In genomic region chrX:3679669-3680068, GRCh38 we compare ENCODE assay signal across 28 cellular contexts.
"Had no signal": no experiment of that assay in that cellular context is flagged by ENCODE, and none has a peak within 500 bp of the region (broad histone marks: within the 10 kb centered on the region; RNA-seq: fewer than 3 reads in every experiment).

No MANE protein-coding gene starts in this region.

- H3K9me3 Mint-ChIP-seq: activated CD4-positive, alpha-beta T cell treated with anti-CD3 and anti-CD28 coated beads, Interleukin-2, amount 10 ng/mL, durations not matched to agents 24 days and 14 days; activated CD8-positive, alpha-beta T cell treated with anti-CD3 and anti-CD28 coated beads for 36 hours; activated naive CD4-positive, alpha-beta T cell treated with anti-CD3 and anti-CD28 coated beads, Interleukin-2, amount 50 U/mL, for 24 hours; activated naive CD8-positive, alpha-beta T cell treated with anti-CD3 and anti-CD28 coated beads, Interleukin-2, amount 10 ng/mL, durations not matched to agents 7 days and 5 days; T-helper 2 cell treated with Interferon-gamma antibody and Interleukin-4, amounts not matched to agents 5 μg/mL and 100 μg/mL, for 36 hours had no signal

- H3K4me3 ChIP-seq: ascending aorta, body of pancreas, breast epithelium, Peyer's patch had no signal

- H3K36me3 ChIP-seq: ascending aorta, breast epithelium, Peyer's patch had no signal

- H3K27me3 ChIP-seq: ascending aorta, body of pancreas, breast epithelium, Peyer's patch had no signal

- H3K27ac ChIP-seq: ascending aorta, body of pancreas, breast epithelium, Peyer's patch had no signal

- H3K9me3 ChIP-seq: ascending aorta, body of pancreas, breast epithelium, Peyer's patch had no signal

- ATAC-seq: activated CD8-positive, alpha-beta T cell treated with anti-CD3 and anti-CD28 coated beads for 36 hours; body of pancreas; SK-N-SH treated with all-trans-retinoic acid at 6 μM for 48 hours had no signal

- H3K27me3 Mint-ChIP-seq: activated CD4-positive, alpha-beta T cell treated with anti-CD3 and anti-CD28 coated beads, Interleukin-2, amount 10 ng/mL, durations not matched to agents 24 days and 14 days; activated CD8-positive, alpha-beta T cell treated with anti-CD3 and anti-CD28 coated beads for 36 hours; activated naive CD4-positive, alpha-beta T cell treated with anti-CD3 and anti-CD28 coated beads, Interleukin-2, amount 50 U/mL, for 24 hours; activated naive CD8-positive, alpha-beta T cell treated with anti-CD3 and anti-CD28 coated beads, Interleukin-2, amount 10 ng/mL, durations not matched to agents 7 days and 5 days had no signal

- H3K27ac Mint-ChIP-seq: activated CD4-positive, alpha-beta T cell treated with anti-CD3 and anti-CD28 coated beads, Interleukin-2, amount 10 ng/mL, durations not matched to agents 24 days and 14 days; activated CD8-positive, alpha-beta T cell treated with anti-CD3 and anti-CD28 coated beads for 36 hours; activated naive CD4-positive, alpha-beta T cell treated with anti-CD3 and anti-CD28 coated beads, Interleukin-2, amount 50 U/mL, for 24 hours; activated naive CD8-positive, alpha-beta T cell treated with anti-CD3 and anti-CD28 coated beads, Interleukin-2, amount 10 ng/mL, durations not matched to agents 7 days and 5 days; T-helper 2 cell treated with Interferon-gamma antibody and Interleukin-4, amounts not matched to agents 5 μg/mL and 100 μg/mL, for 36 hours had no signal

- DNase-seq: activated CD4-positive, alpha-beta T cell treated with anti-CD3 and anti-CD28 coated beads, Interleukin-2, amount 10 ng/mL, durations not matched to agents 24 days and 14 days; activated CD4-positive, alpha-beta T cell treated with anti-CD3 and anti-CD28 coated beads, Interleukin-2, amount 50 U/mL, for 4 hours; activated CD8-positive, alpha-beta T cell treated with anti-CD3 and anti-CD28 coated beads for 36 hours; activated effector memory CD4-positive, alpha-beta T cell treated with Interleukin-2 at 50 U/mL for 16 hours; activated naive CD8-positive, alpha-beta T cell treated with anti-CD3 and anti-CD28 coated beads, Interleukin-2, amount 10 ng/mL, durations not matched to agents 7 days and 5 days; activated T-cell treated with anti-CD3 and anti-CD28 coated beads, Interleukin-2, amount 50 U/mL, for 48 hours; amygdala; body of pancreas; cerebellar nuclear complex; Karpas-422; KBM-7; NCI-H1105; NCI-H1436; NCI-H1694; NCI-H1930; NCI-H2081 treated with DMSO at 0.1 percent for 48 hours; NCI-H226; NCI-H446 treated with DMSO at 0.1 percent for 48 hours; NCI-H524 treated with DMSO at 0.1 percent for 48 hours; Peyer's patch; RPMI8226; SHP77 treated with DMSO at 0.1 percent for 48 hours; T-helper 1 cell had no signal

- H3K36me3 Mint-ChIP-seq: activated naive CD4-positive, alpha-beta T cell treated with anti-CD3 and anti-CD28 coated beads, Interleukin-2, amount 50 U/mL, for 24 hours had no signal

- H3K4me1 ChIP-seq: ascending aorta, body of pancreas, breast epithelium, Peyer's patch had no signal

- H3K4me3 Mint-ChIP-seq: activated CD4-positive, alpha-beta T cell treated with anti-CD3 and anti-CD28 coated beads, Interleukin-2, amount 10 ng/mL, durations not matched to agents 24 days and 14 days; activated CD8-positive, alpha-beta T cell treated with anti-CD3 and anti-CD28 coated beads for 36 hours; activated naive CD4-positive, alpha-beta T cell treated with anti-CD3 and anti-CD28 coated beads, Interleukin-2, amount 50 U/mL, for 24 hours; activated naive CD8-positive, alpha-beta T cell treated with anti-CD3 and anti-CD28 coated beads, Interleukin-2, amount 10 ng/mL, durations not matched to agents 7 days and 5 days; T-helper 2 cell treated with Interferon-gamma antibody and Interleukin-4, amounts not matched to agents 5 μg/mL and 100 μg/mL, for 36 hours had no signal
